Comparison of ENCODE assay signal across 14 cellular contexts in genomic region chr20:56395166-56395565, GRCh38. TPM values are rescaled to one million over a fixed set of nuclear protein-coding genes. Genes with fewer than 3 reads are reported as not detected.
"Had no signal": no experiment of that assay in that cellular context is flagged by ENCODE, and none has a peak within 500 bp of the region (broad histone marks: within the 10 kb centered on the region; RNA-seq: fewer than 3 reads in every experiment).

No MANE protein-coding gene starts in this region.

- DNase-seq: adrenal gland; central memory CD4-positive, alpha-beta T cell; cortex of kidney; effector CD8-positive, alpha-beta T cell; kidney; left ventricle myocardium superior; posterior cingulate gyrus; right cardiac atrium; SK-N-SH; stimulated activated CD4-positive, alpha-beta T cell treated with anti-CD3 and anti-CD28 coated beads, Interleukin-2, amount 100 ng/mL, for 24 hours; stimulated activated naive CD8-positive, alpha-beta T cell treated with anti-CD3 and anti-CD28 coated beads, Interleukin-15, Interleukin-2, amounts not matched to agents 100 U/mL and 50 U/mL, for 24 hours; testis had no signal

- H3K4me2 ChIP-seq: SK-N-SH had no signal

- FAIRE-seq: kidney had no signal

- H3K27ac ChIP-seq: adrenal gland, gastroesophageal sphincter, testis had no signal

- ATAC-seq: gastroesophageal sphincter; left ventricle myocardium superior; right cardiac atrium; stimulated activated naive CD8-positive, alpha-beta T cell treated with anti-CD3 and anti-CD28 coated beads, Interleukin-15, Interleukin-2, amounts not matched to agents 100 U/mL and 50 U/mL, for 24 hours; WTC11 had no signal

- H3K9ac ChIP-seq: SK-N-SH had no signal

- H3K9me3 ChIP-seq: adrenal gland, gastroesophageal sphincter, SK-N-SH, testis had no signal

- H3K27me3 ChIP-seq: adrenal gland, gastroesophageal sphincter, testis had no signal

- H3K4me3 ChIP-seq: adrenal gland, gastroesophageal sphincter, testis had no signal

RNA-seq across cellular contexts. Expression of gene CASS4, which starts 16.9 kb away (rescaled TPM):
- polyA plus RNA-seq: SK-N-SH had no signal
